ENCODE assay signal across 1 cellular context in the genomic region with DNA sequence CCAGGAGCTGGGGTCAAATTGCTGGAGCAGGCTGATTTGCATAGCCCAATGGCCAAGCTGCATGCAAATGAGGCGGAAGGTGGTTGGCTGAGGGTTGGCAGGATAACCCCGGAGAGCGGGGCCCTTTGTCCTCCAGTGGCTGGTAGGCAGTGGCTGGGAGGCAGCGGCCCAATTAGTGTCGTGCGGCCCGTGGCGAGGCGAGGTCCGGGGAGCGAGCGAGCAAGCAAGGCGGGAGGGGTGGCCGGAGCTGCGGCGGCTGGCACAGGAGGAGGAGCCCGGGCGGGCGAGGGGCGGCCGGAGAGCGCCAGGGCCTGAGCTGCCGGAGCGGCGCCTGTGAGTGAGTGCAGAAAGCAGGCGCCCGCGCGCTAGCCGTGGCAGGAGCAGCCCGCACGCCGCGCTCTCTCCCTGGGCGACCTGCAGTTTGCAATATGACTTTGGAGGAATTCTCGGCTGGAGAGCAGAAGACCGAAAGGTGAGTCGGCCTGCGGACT.
TF ChIP-seq lines count a peak whose summit lies in the region.

A gene with protein sequence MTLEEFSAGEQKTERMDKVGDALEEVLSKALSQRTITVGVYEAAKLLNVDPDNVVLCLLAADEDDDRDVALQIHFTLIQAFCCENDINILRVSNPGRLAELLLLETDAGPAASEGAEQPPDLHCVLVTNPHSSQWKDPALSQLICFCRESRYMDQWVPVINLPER (plus strand): TSS at position 135 of the 491 bp plus-strand sequence. CDS start 294 bp downstream, at position 429.

TF ChIP-seq in K562, 482 proteins besides CTCF, POLR2A, EP300 and RAD21 (continued from another document and continues in another):
- TF ChIP-seq ZNF785 (CRISPR knock-in tag; IDR thresholded peaks at IDR 0.05) (no peak), ZNF217 (CRISPR knock-in tag; IDR thresholded peaks at IDR 0.05) (no peak), ZNF124 (CRISPR knock-in tag; IDR thresholded peaks at IDR 0.05) (no peak), TRIM25 (IDR thresholded peaks at IDR 0.05; ENCODE audit: borderline replicate concordance) (no peak), USF1 (CRISPR knock-in tag; IDR thresholded peaks at IDR 0.05) (no peak; the same call in 1 of the 2 replicates), ZNF76 (CRISPR knock-in tag; IDR thresholded peaks at IDR 0.05; ENCODE audit: borderline replicate concordance) (no peak), ZNF184 (CRISPR knock-in tag; IDR thresholded peaks at IDR 0.05) (no peak), PHF20 (IDR thresholded peaks at IDR 0.05; ENCODE audit: partially characterized antibody) (no peak), FOXJ3 (CRISPR knock-in tag; IDR thresholded peaks at IDR 0.05) (no peak), ZNF766 (CRISPR knock-in tag; conservative IDR thresholded peaks at IDR 0.05) (no peak), SMAD4 (CRISPR knock-in tag; conservative IDR thresholded peaks at IDR 0.05) (peak; percentile 54; the same call in 1 of the 2 replicates), PCBP1 (IDR thresholded peaks at IDR 0.05; ENCODE audit: low read depth, low read length, poor library complexity, severe bottlenecking) (no peak), ZBTB5 (IDR thresholded peaks at IDR 0.05) (no peak), RBM39 (optimal IDR thresholded peaks at IDR 0.05; ENCODE audit: low read depth, low read length) (no peak), CHD2 (IDR thresholded peaks at IDR 0.05; ENCODE audit: low read depth, low read length) (no peak), FOXA3 (CRISPR knock-in tag; conservative IDR thresholded peaks at IDR 0.05 in 1 of 2, IDR thresholded peaks at IDR 0.05 in 1 of 2) (peak in 1 of 2 experiments; percentile 75; a peak in 1 of 4 replicates), GTF3C2 (IDR thresholded peaks at IDR 0.05; ENCODE audit: borderline replicate concordance, extremely low read depth, insufficient read length) (no peak), THRAP3 (IDR thresholded peaks at IDR 0.05; ENCODE audit: borderline replicate concordance) (no peak), ZNF280B (CRISPR knock-in tag; IDR thresholded peaks at IDR 0.05) (no peak), SRSF9 (IDR thresholded peaks at IDR 0.05; ENCODE audit: borderline replicate concordance, low read depth, low read length) (no peak), RBM15 (IDR thresholded peaks at IDR 0.05; ENCODE audit: insufficient read depth, low read length) (no peak), ASH1L (IDR thresholded peaks at IDR 0.05; ENCODE audit: borderline replicate concordance, low read depth, partially characterized antibody) (no peak), STAT5B (CRISPR knock-in tag; IDR thresholded peaks at IDR 0.05) (no peak), ZNF507 (tag; conservative IDR thresholded peaks at IDR 0.05) (no peak), ID3 (CRISPR knock-in tag; IDR thresholded peaks at IDR 0.05) (no peak), ID3 (tag; IDR thresholded peaks at IDR 0.05) (peak; percentile 55; the same call in 1 of the 2 replicates), MITF (IDR thresholded peaks at IDR 0.05) (no peak), BRD9 (IDR thresholded peaks at IDR 0.05; ENCODE audit: low read depth, partially characterized antibody) (no peak), BRCA1 (IDR thresholded peaks at IDR 0.05) (no peak), BRCA1 (CRISPR knock-in tag; IDR thresholded peaks at IDR 0.05) (no peak), IRF2 (CRISPR knock-in tag; IDR thresholded peaks at IDR 0.05) (no peak), XRCC4 (IDR thresholded peaks at IDR 0.05; ENCODE audit: extremely low read depth, insufficient read depth, insufficient read length) (no peak), ARID2 (IDR thresholded peaks at IDR 0.05) (no peak), BHLHE40 (IDR thresholded peaks at IDR 0.05; ENCODE audit: low read length) (peak; percentile 44; the same call in 1 of the 2 replicates), FOXO4 (CRISPR knock-in tag; IDR thresholded peaks at IDR 0.05) (no peak)
- TF ChIP-seq, protein P1, sequence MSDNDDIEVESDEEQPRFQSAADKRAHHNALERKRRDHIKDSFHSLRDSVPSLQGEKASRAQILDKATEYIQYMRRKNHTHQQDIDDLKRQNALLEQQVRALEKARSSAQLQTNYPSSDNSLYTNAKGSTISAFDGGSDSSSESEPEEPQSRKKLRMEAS (CRISPR knock-in tag; IDR thresholded peaks at IDR 0.05) = peak; percentile 83
- TF ChIP-seq, protein P2, sequence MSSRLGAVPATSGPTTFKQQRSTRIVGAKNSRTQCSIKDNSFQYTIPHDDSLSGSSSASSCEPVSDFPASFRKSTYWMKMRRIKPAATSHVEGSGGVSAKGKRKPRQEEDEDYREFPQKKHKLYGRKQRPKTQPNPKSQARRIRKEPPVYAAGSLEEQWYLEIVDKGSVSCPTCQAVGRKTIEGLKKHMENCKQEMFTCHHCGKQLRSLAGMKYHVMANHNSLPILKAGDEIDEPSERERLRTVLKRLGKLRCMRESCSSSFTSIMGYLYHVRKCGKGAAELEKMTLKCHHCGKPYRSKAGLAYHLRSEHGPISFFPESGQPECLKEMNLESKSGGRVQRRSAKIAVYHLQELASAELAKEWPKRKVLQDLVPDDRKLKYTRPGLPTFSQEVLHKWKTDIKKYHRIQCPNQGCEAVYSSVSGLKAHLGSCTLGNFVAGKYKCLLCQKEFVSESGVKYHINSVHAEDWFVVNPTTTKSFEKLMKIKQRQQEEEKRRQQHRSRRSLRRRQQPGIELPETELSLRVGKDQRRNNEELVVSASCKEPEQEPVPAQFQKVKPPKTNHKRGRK (tag; IDR thresholded peaks at IDR 0.05) = no peak
- TF ChIP-seq, protein P3, sequence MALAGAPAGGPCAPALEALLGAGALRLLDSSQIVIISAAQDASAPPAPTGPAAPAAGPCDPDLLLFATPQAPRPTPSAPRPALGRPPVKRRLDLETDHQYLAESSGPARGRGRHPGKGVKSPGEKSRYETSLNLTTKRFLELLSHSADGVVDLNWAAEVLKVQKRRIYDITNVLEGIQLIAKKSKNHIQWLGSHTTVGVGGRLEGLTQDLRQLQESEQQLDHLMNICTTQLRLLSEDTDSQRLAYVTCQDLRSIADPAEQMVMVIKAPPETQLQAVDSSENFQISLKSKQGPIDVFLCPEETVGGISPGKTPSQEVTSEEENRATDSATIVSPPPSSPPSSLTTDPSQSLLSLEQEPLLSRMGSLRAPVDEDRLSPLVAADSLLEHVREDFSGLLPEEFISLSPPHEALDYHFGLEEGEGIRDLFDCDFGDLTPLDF (CRISPR knock-in tag; IDR thresholded peaks at IDR 0.05) = peak; percentile 55; the same call in 1 of the 2 replicates
- TF ChIP-seq, protein P4, sequence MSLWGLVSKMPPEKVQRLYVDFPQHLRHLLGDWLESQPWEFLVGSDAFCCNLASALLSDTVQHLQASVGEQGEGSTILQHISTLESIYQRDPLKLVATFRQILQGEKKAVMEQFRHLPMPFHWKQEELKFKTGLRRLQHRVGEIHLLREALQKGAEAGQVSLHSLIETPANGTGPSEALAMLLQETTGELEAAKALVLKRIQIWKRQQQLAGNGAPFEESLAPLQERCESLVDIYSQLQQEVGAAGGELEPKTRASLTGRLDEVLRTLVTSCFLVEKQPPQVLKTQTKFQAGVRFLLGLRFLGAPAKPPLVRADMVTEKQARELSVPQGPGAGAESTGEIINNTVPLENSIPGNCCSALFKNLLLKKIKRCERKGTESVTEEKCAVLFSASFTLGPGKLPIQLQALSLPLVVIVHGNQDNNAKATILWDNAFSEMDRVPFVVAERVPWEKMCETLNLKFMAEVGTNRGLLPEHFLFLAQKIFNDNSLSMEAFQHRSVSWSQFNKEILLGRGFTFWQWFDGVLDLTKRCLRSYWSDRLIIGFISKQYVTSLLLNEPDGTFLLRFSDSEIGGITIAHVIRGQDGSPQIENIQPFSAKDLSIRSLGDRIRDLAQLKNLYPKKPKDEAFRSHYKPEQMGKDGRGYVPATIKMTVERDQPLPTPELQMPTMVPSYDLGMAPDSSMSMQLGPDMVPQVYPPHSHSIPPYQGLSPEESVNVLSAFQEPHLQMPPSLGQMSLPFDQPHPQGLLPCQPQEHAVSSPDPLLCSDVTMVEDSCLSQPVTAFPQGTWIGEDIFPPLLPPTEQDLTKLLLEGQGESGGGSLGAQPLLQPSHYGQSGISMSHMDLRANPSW (CRISPR knock-in tag; IDR thresholded peaks at IDR 0.05) = peak; percentile 39; the same call in 1 of the 2 replicates
